ENCODE assay signal across 8 cellular contexts in genomic region chr1:216119600-216119999, GRCh38.
A peak's percentile ranks its signal among the peaks of the same experiment; 100 is the strongest.
DNase-seq lines count a peak whose midpoint lies in the region; ATAC-seq, FAIRE-seq and TF ChIP-seq lines count a peak whose summit lies in the region.

No MANE protein-coding gene starts in this region.

- no peaks in the 10 kb centered on the region for H3K36me3 Mint-ChIP-seq in type B pancreatic cell
- no peaks in the 10 kb centered on the region for H3K36me3 Mint-ChIP-seq in activated CD4-positive, alpha-beta memory T cell treated with anti-CD3 and anti-CD28 coated beads, Interleukin-2, amount 10 ng/mL, durations not matched to agents 7 days and 5 days (ENCODE audit: low read depth)

- ATAC-seq in GM21360 (IDR thresholded peaks at IDR 0.05; ENCODE audit: unreplicated experiment): peak; percentile 82
- ATAC-seq in GM19452 (IDR thresholded peaks at IDR 0.05; ENCODE audit: unreplicated experiment): no peak

- DNase-seq in COLO829 (ENCODE audit: low spot score) (peak; percentile 36), M059J (ENCODE audit: low read depth) (peak; percentile 32), bronchial epithelial cell (ENCODE audit: low read depth) (peak; percentile 40), type B pancreatic cell (ENCODE audit: extremely low spot score, unreplicated experiment) (no peak), germinal center (ENCODE audit: low spot score) (no peak)
- DNase-seq in activated CD4-positive, alpha-beta memory T cell treated with anti-CD3 and anti-CD28 coated beads, Interleukin-2, amount 10 ng/mL, durations not matched to agents 7 days and 5 days: no peak

- H3K4me1 Mint-ChIP-seq in type B pancreatic cell (ENCODE audit: unreplicated experiment): no peaks in the 10 kb centered on the region
- H3K4me1 Mint-ChIP-seq in activated CD4-positive, alpha-beta memory T cell treated with anti-CD3 and anti-CD28 coated beads, Interleukin-2, amount 10 ng/mL, durations not matched to agents 7 days and 5 days: no peaks in the 10 kb centered on the region

- H3K27me3 Mint-ChIP-seq in type B pancreatic cell: peaks cover 4% of the 10 kb centered on the region
- no peaks in the 10 kb centered on the region for H3K27me3 Mint-ChIP-seq in activated CD4-positive, alpha-beta memory T cell treated with anti-CD3 and anti-CD28 coated beads, Interleukin-2, amount 10 ng/mL, durations not matched to agents 7 days and 5 days

- POLR2A ChIA-PET in activated CD4-positive, alpha-beta memory T cell treated with anti-CD3 and anti-CD28 coated beads, Interleukin-2, amount 10 ng/mL, durations not matched to agents 7 days and 5 days (lab: Charles Lee): no interaction called here

- H3K4me3 Mint-ChIP-seq in type B pancreatic cell: no peak overlapping the region
- H3K4me3 Mint-ChIP-seq in activated CD4-positive, alpha-beta memory T cell treated with anti-CD3 and anti-CD28 coated beads, Interleukin-2, amount 10 ng/mL, durations not matched to agents 7 days and 5 days: no peak overlapping the region

- no peaks in the 10 kb centered on the region for H3K27me3 ChIP-seq in bronchial epithelial cell (ENCODE audit: control insufficient read depth, insufficient read depth, low read length)

- TF ChIP-seq CTCF in bronchial epithelial cell (IDR thresholded peaks at IDR 0.05; ENCODE audit: insufficient read depth, low read length, severe bottlenecking): peak; percentile 50
- peak; percentile 65 for TF ChIP-seq CTCF in type B pancreatic cell (conservative IDR thresholded peaks at IDR 0.05)

- FAIRE-seq in bronchial epithelial cell (lab: Jason Lieb, UNC): no peak

- CTCF ChIA-PET in activated CD4-positive, alpha-beta memory T cell treated with anti-CD3 and anti-CD28 coated beads, Interleukin-2, amount 10 ng/mL, durations not matched to agents 7 days and 5 days (lab: Charles Lee): no interaction called here

- H3K27ac Mint-ChIP-seq in type B pancreatic cell: no peak overlapping the region
- H3K27ac Mint-ChIP-seq in activated CD4-positive, alpha-beta memory T cell treated with anti-CD3 and anti-CD28 coated beads, Interleukin-2, amount 10 ng/mL, durations not matched to agents 7 days and 5 days: no peak overlapping the region

- H3K9me3 Mint-ChIP-seq in type B pancreatic cell: no peaks in the 10 kb centered on the region
- H3K9me3 Mint-ChIP-seq in activated CD4-positive, alpha-beta memory T cell treated with anti-CD3 and anti-CD28 coated beads, Interleukin-2, amount 10 ng/mL, durations not matched to agents 7 days and 5 days: no peaks in the 10 kb centered on the region

- H3K4me3 ChIP-seq in bronchial epithelial cell (ENCODE audit: low read depth, low read length): no peak overlapping the region

- no peaks in the 10 kb centered on the region for H3K36me3 ChIP-seq in bronchial epithelial cell (ENCODE audit: control insufficient read depth, insufficient read depth, low read length)

Comparison
In these comparisons a context has a peak if more than half of its experiments do, and no peak if none do; other contexts are left out.
1. DNase-seq: peak in COLO829 (single experiment), M059J (single experiment) and bronchial epithelial cell (single experiment); none in type B pancreatic cell (single experiment), activated CD4-positive, alpha-beta memory T cell treated with anti-CD3 and anti-CD28 coated beads, Interleukin-2, amount 10 ng/mL, durations not matched to agents 7 days and 5 days (single experiment) and germinal center (single experiment).